ENCODE assay signal across 8 cellular contexts in genomic region chr7:122885583-122886356, GRCh38. TPM values are rescaled to one million over a fixed set of nuclear protein-coding genes. Genes with fewer than 3 reads are reported as not detected.
A peak's percentile ranks its signal among the peaks of the same experiment; 100 is the strongest.
DNase-seq lines count a peak whose midpoint lies in the region; ATAC-seq and TF ChIP-seq lines count a peak whose summit lies in the region.

No MANE protein-coding gene starts in this region.

- peak overlapping the region; percentile 93 for H3K27ac ChIP-seq in A673 (ENCODE audit: low read depth, low read length, poor library complexity, severe bottlenecking)
- peak overlapping the region; percentile 91 to 98 (median 95) for H3K27ac ChIP-seq in stomach
- H3K27ac ChIP-seq in SJCRH30: no peak overlapping the region

- no peak for TF ChIP-seq EP300 in stomach (IDR thresholded peaks at IDR 0.05)

- CTCF ChIA-PET in A673 (lab: Charles Lee): interaction anchor here (0.6 kb wide), 1 partner anchor 337 kb away, joined by 3 read pairs; no protein-coding TSS in a partner anchor

- ATAC-seq in HG02840 (IDR thresholded peaks at IDR 0.05; ENCODE audit: low FRiP score, unreplicated experiment): peak; percentile 25

- DNase-seq in A673 (ENCODE audit: low spot score) (peak; percentile 67), GM13976 (ENCODE audit: low spot score) (peak; percentile 40), NCI-H460 (ENCODE audit: extremely low read depth, low read depth) (peak; percentile 43), cardiac fibroblast (ENCODE audit: low read depth in 2 of 2) (peak; percentile 51 to 62), kidney epithelial cell (ENCODE audit: low read depth) (no peak), stomach (peak; percentile 37), SJCRH30 (no peak)

- in situ Hi-C loops in GM13976 (cut with MboI; ENCODE audit: low sequenced_read_pairs, unreplicated experiment): no loop called here

- BruUV-seq in A673 (replicated peaks; lab: Mats Ljungman, UMichigan): no TSS peak

- TF ChIP-seq CTCF in A673 (conservative IDR thresholded peaks at IDR 0.05; ENCODE audit: low read depth, low read length): no peak
- TF ChIP-seq CTCF in GM13976 (IDR thresholded peaks at IDR 0.05; ENCODE audit: borderline replicate concordance, control extremely low read depth, extremely low read depth, insufficient read depth, missing control alignments): no peak
- TF ChIP-seq CTCF in cardiac fibroblast (IDR thresholded peaks at IDR 0.05; ENCODE audit: low read depth, low read length): peak; percentile 36
- TF ChIP-seq CTCF in kidney epithelial cell (IDR thresholded peaks at IDR 0.05; ENCODE audit: insufficient read depth, low read length, poor library complexity, severe bottlenecking): no peak
- TF ChIP-seq CTCF in stomach (IDR thresholded peaks at IDR 0.05): no peak

- H3K36me3 ChIP-seq in A673 (ENCODE audit: insufficient read depth, low read length, poor library complexity, severe bottlenecking): no peaks in the 10 kb centered on the region
- H3K36me3 ChIP-seq in kidney epithelial cell (ENCODE audit: control insufficient read depth, insufficient read depth, low read length): no peaks in the 10 kb centered on the region
- no peaks in the 10 kb centered on the region for H3K36me3 ChIP-seq in stomach
- no peaks in the 10 kb centered on the region for H3K36me3 ChIP-seq in SJCRH30

- H3K4me3 ChIP-seq in A673 (ENCODE audit: low read depth, low read length, poor library complexity, severe bottlenecking) (peak overlapping the region; percentile 91), cardiac fibroblast (replicated peaks in 1 of 2; ENCODE audit: low read depth in 2 of 2, low read length in 2 of 2) (peak overlapping the region; percentile 86 to 91), kidney epithelial cell (ENCODE audit: low read depth, low read length) (peak overlapping the region; percentile 86), stomach (peak overlapping the region; percentile 68 to 84 (median 76)), SJCRH30 (no peak overlapping the region)

- H3K27me3 ChIP-seq in A673 (replicated peaks; ENCODE audit: insufficient read depth, low read depth, low read length, poor library complexity) (no peaks in the 10 kb centered on the region), kidney epithelial cell (ENCODE audit: control insufficient read depth, insufficient read depth, low read length) (no peaks in the 10 kb centered on the region), stomach (peaks cover 0 to 15% (median 8%) of the 10 kb centered on the region in 3 donors), SJCRH30 (peaks cover 3% of the 10 kb centered on the region)

- H3K9me3 ChIP-seq in A673 (ENCODE audit: low read depth, low read length, poor library complexity, severe bottlenecking): no peaks in the 10 kb centered on the region
- no peaks in the 10 kb centered on the region for H3K9me3 ChIP-seq in stomach
- H3K9me3 ChIP-seq in SJCRH30 (replicated peaks): no peaks in the 10 kb centered on the region

- peaks cover 22% of the 10 kb centered on the region for H3K4me1 ChIP-seq in A673 (ENCODE audit: insufficient read depth, low read length, poor library complexity, severe bottlenecking)
- H3K4me1 ChIP-seq in stomach: peaks cover 7 to 62% (median 41%) of the 10 kb centered on the region in 4 donors
- no peaks in the 10 kb centered on the region for H3K4me1 ChIP-seq in SJCRH30

- intact Hi-C loops in A673 (cut with micrococcal nuclease; ENCODE audit: unreplicated experiment): loop anchor here (5.0 kb wide), 5 partner anchors 82 to 583 kb away; partner anchors contain the start of gene FEZF1
- intact Hi-C loops in stomach (cut with DNase I; ENCODE audit: low total_unique reads): no loop called here

- TF ChIP-seq POLR2A in stomach (IDR thresholded peaks at IDR 0.05): no peak

- WGBS in stomach, 5 donors: 1 to 2% (median 1%) methylated on average over 32 to 70 of the region's 70 CpGs

- POLR2A ChIA-PET in A673 (lab: Charles Lee; ENCODE audit: low non-redundant PET): interaction anchor here (0.7 kb wide), 1 partner anchor 168 kb away, joined by 3 read pairs; no protein-coding TSS in a partner anchor

RNA-seq across cellular contexts. Expression of gene CADPS2, which starts 0.5 kb away (rescaled TPM):
- total RNA-seq in A673 (2021) (74.4 and 81.3 TPM in 2 replicates), kidney epithelial cell (6.8 and 8.8 TPM in 2 replicates), stomach (10 to 100 TPM; 26.3 to 57.8 (median 33.8) TPM)
- total RNA-seq in NCI-H460 (2014; rRNA removed; shearing (Covaris generic)): 17.2 and 18.0 TPM in 2 replicates
- 13.8 and 14.3 TPM in 2 replicates for polyA plus RNA-seq in NCI-H460 (2014; cell fraction: nucleus; rRNA removed)
- 10 to 100 TPM in 2 of 3 donors, 1 to 10 TPM in 1; 7.0 to 18.9 (median 18.8) TPM for polyA plus RNA-seq in stomach
- total RNA-seq in SJCRH30 (2014; rRNA removed; shearing (Covaris generic)): not detected in 2 replicates

Comparison
In these comparisons a context has a peak if more than half of its experiments do, and no peak if none do; other contexts are left out.
1. DNase-seq: peak in A673 (single experiment), GM13976 (single experiment), NCI-H460 (single experiment), cardiac fibroblast (2 of 2) and stomach (single experiment); none in kidney epithelial cell (single experiment) and SJCRH30 (0 of 2).